In genomic region chr1:27044613-27045091, GRCh38 we compare ENCODE assay signal across 1 cellular context.
TF ChIP-seq lines count a peak whose summit lies in the region.

No MANE protein-coding gene starts in this region.

TF ChIP-seq in GM12878, 131 proteins besides CTCF, POLR2A, EP300 and RAD21 (continued from another document):
- no peak for TF ChIP-seq ZNF687 (IDR thresholded peaks at IDR 0.05)
- TF ChIP-seq USF1 (IDR thresholded peaks at IDR 0.05; ENCODE audit: borderline replicate concordance, extremely low read length, insufficient read depth, low read depth, low read length): no peak
- TF ChIP-seq SPI1 (IDR thresholded peaks at IDR 0.05; ENCODE audit: borderline replicate concordance, insufficient read depth, low read depth, low read length): no peak
- peak; percentile 52; the same call in 1 of the 2 replicates for TF ChIP-seq YY1 (IDR thresholded peaks at IDR 0.05; ENCODE audit: low read depth, low read length)
- TF ChIP-seq NKRF (conservative IDR thresholded peaks at IDR 0.05): no peak
- TF ChIP-seq ATF7 (IDR thresholded peaks at IDR 0.05; ENCODE audit: low read depth): no peak
- TF ChIP-seq BHLHE40 (IDR thresholded peaks at IDR 0.05; ENCODE audit: borderline replicate concordance in 1 of 2, low read depth in 2 of 2, low read length in 1 of 2): 0 out of 4 replicates have a peak, but pooled peaks of 1 of the 2 experiments have one; percentile 19
- no peak for TF ChIP-seq SMAD1 (IDR thresholded peaks at IDR 0.05; ENCODE audit: low read depth, partially characterized antibody)
- no peak for TF ChIP-seq SRF (IDR thresholded peaks at IDR 0.05; ENCODE audit: low read depth in 2 of 2, low read length in 2 of 2)
- 0 out of 2 replicates have a peak, but pooled peaks have one; percentile 30 for TF ChIP-seq GATAD2B (conservative IDR thresholded peaks at IDR 0.05; ENCODE audit: low read depth)
- TF ChIP-seq ZBTB11 (CRISPR knock-in tag; IDR thresholded peaks at IDR 0.05): no peak
- peak; percentile 56; the same call in 1 of the 2 replicates for TF ChIP-seq SMARCA5 (IDR thresholded peaks at IDR 0.05)
